23 cellular contexts compared by ENCODE assay signal in the genomic region with DNA sequence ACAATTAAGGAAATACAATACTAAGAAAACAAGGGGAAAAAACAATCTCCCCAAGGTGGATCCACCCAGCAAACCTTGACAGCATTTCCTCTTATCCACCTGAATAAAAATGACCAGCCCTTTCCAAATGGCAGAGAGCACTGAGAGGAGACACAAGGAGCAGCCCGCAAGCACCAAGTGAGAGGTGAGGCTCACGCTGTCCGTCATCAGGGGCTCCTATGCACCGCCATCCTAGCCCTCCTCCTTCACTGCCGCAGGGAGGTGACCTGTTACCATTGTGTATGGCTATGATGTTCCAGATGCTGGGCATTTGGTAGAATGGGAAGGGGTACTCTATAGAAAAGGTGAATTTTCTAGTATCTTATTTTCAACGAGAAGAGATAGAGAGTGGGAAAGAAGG. TPM values are rescaled to one million over a fixed set of nuclear protein-coding genes. Genes with fewer than 3 reads are reported as not detected.
"Had no signal": no experiment of that assay in that cellular context is flagged by ENCODE, and none has a peak within 500 bp of the region (broad histone marks: within the 10 kb centered on the region; RNA-seq: fewer than 3 reads in every experiment).

No MANE protein-coding gene starts in this region.

- ATAC-seq: naive thymus-derived CD8-positive, alpha-beta T cell; stimulated activated effector memory CD8-positive, alpha-beta T cell treated with anti-CD3 and anti-CD28 coated beads, Interleukin-12 subunit alpha, Interleukin-12 subunit beta, amount 100 ng/mL, for 72 hours had no signal

- H3K9me3 ChIP-seq: gastrocnemius medialis, heart right ventricle, mucosa of descending colon, pancreas, tibial artery had no signal

- H3K27ac ChIP-seq: coronary artery, gastrocnemius medialis, heart right ventricle, pancreas, tibial artery had no signal

- H3K4me3 Mint-ChIP-seq: naive thymus-derived CD8-positive, alpha-beta T cell; stimulated activated effector memory CD8-positive, alpha-beta T cell treated with anti-CD3 and anti-CD28 coated beads, Interleukin-12 subunit alpha, Interleukin-12 subunit beta, amount 100 ng/mL, for 72 hours; stimulated activated naive CD8-positive, alpha-beta T cell treated with anti-CD3 and anti-CD28 coated beads, Interleukin-15, Interleukin-2, amounts not matched to agents 100 ng/mL and 50 ng/mL, for 24 hours had no signal

- H3K9me3 Mint-ChIP-seq: naive thymus-derived CD8-positive, alpha-beta T cell; stimulated activated effector memory CD8-positive, alpha-beta T cell treated with anti-CD3 and anti-CD28 coated beads, Interleukin-12 subunit alpha, Interleukin-12 subunit beta, amount 100 ng/mL, for 72 hours; stimulated activated naive CD8-positive, alpha-beta T cell treated with anti-CD3 and anti-CD28 coated beads, Interleukin-15, Interleukin-2, amounts not matched to agents 100 ng/mL and 50 ng/mL, for 24 hours had no signal

- H3K36me3 Mint-ChIP-seq: naive thymus-derived CD8-positive, alpha-beta T cell; stimulated activated effector memory CD8-positive, alpha-beta T cell treated with anti-CD3 and anti-CD28 coated beads, Interleukin-12 subunit alpha, Interleukin-12 subunit beta, amount 100 ng/mL, for 72 hours had no signal

- H3K27me3 ChIP-seq: pancreas had no signal

- H3K4me3 ChIP-seq: coronary artery, gastrocnemius medialis, heart right ventricle, mucosa of descending colon, pancreas, tibial artery had no signal

- DNase-seq: effector memory CD4-positive, alpha-beta T cell; heart right ventricle; kidney glomerular epithelial cell; naive thymus-derived CD8-positive, alpha-beta T cell; occipital lobe; pancreas; stimulated activated CD4-positive, alpha-beta T cell treated with anti-CD3 and anti-CD28 coated beads, Interleukin-2, amount 100 ng/mL, for 48 hours had no signal

- H3K27ac Mint-ChIP-seq: naive thymus-derived CD8-positive, alpha-beta T cell; progenitor cell of endocrine pancreas; stimulated activated effector memory CD8-positive, alpha-beta T cell treated with anti-CD3 and anti-CD28 coated beads, Interleukin-12 subunit alpha, Interleukin-12 subunit beta, amount 100 ng/mL, for 72 hours; stimulated activated naive CD8-positive, alpha-beta T cell treated with anti-CD3 and anti-CD28 coated beads, Interleukin-15, Interleukin-2, amounts not matched to agents 100 ng/mL and 50 ng/mL, for 24 hours had no signal

- H3K4me1 ChIP-seq: gastrocnemius medialis, pancreas, tibial artery had no signal

- H3K36me3 ChIP-seq: gastrocnemius medialis, heart right ventricle, pancreas, tibial artery had no signal

RNA-seq across cellular contexts. Expression of a gene that starts 31.2 kb away (rescaled TPM):
- total RNA-seq: chondrocyte; esophagus mucosa; gastrocnemius medialis; heart right ventricle; lung microvascular endothelial cell; mesenteric fat pad; mucosa of descending colon; naive thymus-derived CD8-positive, alpha-beta T cell; pancreas; progenitor cell of endocrine pancreas; right cardiac atrium; temporal lobe; ureter had no signal
- polyA plus RNA-seq: heart right ventricle; liver; naive thymus-derived CD8-positive, alpha-beta T cell; pancreas; right cardiac atrium; small intestine had no signal
